ENCODE assay signal across 19 cellular contexts in genomic region chr22:25389541-25389919, GRCh38.
DNase-seq lines count a peak whose midpoint lies in the region; ATAC-seq and TF ChIP-seq lines count a peak whose summit lies in the region.
"Had no signal": no experiment of that assay in that cellular context is flagged by ENCODE, and none has a peak within 500 bp of the region (broad histone marks: within the 10 kb centered on the region; RNA-seq: fewer than 3 reads in every experiment).

No MANE protein-coding gene starts in this region.

- no peaks in the 10 kb centered on the region for H3K9me3 ChIP-seq in Loucy (ENCODE audit: insufficient read depth, low read depth, low read length)
- H3K9me3 ChIP-seq in ovary = no peaks in the 10 kb centered on the region
- H3K9me3 ChIP-seq: A549, MG63, SJSA1 had no signal

- no peaks in the 10 kb centered on the region for H3K9me2 ChIP-seq in Loucy (replicated peaks; ENCODE audit: low read depth, low read length)

- H3K27ac ChIP-seq in ovary = no peak overlapping the region
- H3K27ac ChIP-seq: A549, SJSA1 had no signal

- peaks cover 7% of the 10 kb centered on the region; the same call in 1 of the 2 replicates for H3K36me3 ChIP-seq in Loucy (ENCODE audit: insufficient read depth, low read length)
- H3K36me3 ChIP-seq in ovary = no peaks in the 10 kb centered on the region
- H3K36me3 ChIP-seq: MG63 had no signal

- H3K79me2 ChIP-seq in Loucy (ENCODE audit: insufficient read depth, low read length) = peaks cover 98% of the 10 kb centered on the region

- no peaks in the 10 kb centered on the region for H3K27me3 Mint-ChIP-seq in natural killer cell (ENCODE audit: low read depth in 2 of 2)
- no peaks in the 10 kb centered on the region for H3K27me3 Mint-ChIP-seq in natural killer cell treated with Interleukin-12 subunit alpha and Interleukin-12 subunit beta and Interleukin-15 and Interleukin-18, amount 100 ng/mL, for 72 hours

- no peak for ATAC-seq in natural killer cell
- no peak for ATAC-seq in natural killer cell treated with Interleukin-12 subunit alpha and Interleukin-12 subunit beta and Interleukin-15 and Interleukin-18, amount 100 ng/mL, for 72 hours
- ATAC-seq in GM19324 (IDR thresholded peaks at IDR 0.05; ENCODE audit: low FRiP score, unreplicated experiment) = no peak
- ATAC-seq: A549 had no signal

- H3K27me3 ChIP-seq in Loucy (ENCODE audit: insufficient read depth, low read length, poor library complexity, severe bottlenecking) (no peaks in the 10 kb centered on the region), ovary (no peaks in the 10 kb centered on the region)
- H3K27me3 ChIP-seq: MG63, SJSA1 had no signal

- 88 to 93% (median 90%) methylated on average over 11 of the region's 11 CpGs for WGBS in ovary, 3 donors

- peaks cover 3% of the 10 kb centered on the region for H3F3A ChIP-seq in Loucy (ENCODE audit: low read depth)

- intact Hi-C loops in natural killer cell (cut with micrococcal nuclease) (no loop called here), ovary (cut with DNase I) (no loop called here)

- H3K4me2 ChIP-seq in Loucy (ENCODE audit: low read depth, low read length, poor library complexity, severe bottlenecking) = peak overlapping the region; percentile 87
- H3K4me2 ChIP-seq: A549 had no signal

- TF ChIP-seq CTCF in natural killer cell (IDR thresholded peaks at IDR 0.05) = no peak
- TF ChIP-seq CTCF in Loucy (conservative IDR thresholded peaks at IDR 0.05; ENCODE audit: low read length) = no peak
- no peak for TF ChIP-seq CTCF in ovary (IDR thresholded peaks at IDR 0.05)

- peaks cover 56 to 61% of the 10 kb centered on the region in 2 donors for H3K4me1 Mint-ChIP-seq in natural killer cell
- H3K4me1 Mint-ChIP-seq in natural killer cell treated with Interleukin-12 subunit alpha and Interleukin-12 subunit beta and Interleukin-15 and Interleukin-18, amount 100 ng/mL, for 72 hours (ENCODE audit: low read depth in 2 of 2) = peaks cover 29 to 45% of the 10 kb centered on the region in 2 donors

- no peaks in the 10 kb centered on the region for H3K36me3 Mint-ChIP-seq in natural killer cell
- no peaks in the 10 kb centered on the region for H3K36me3 Mint-ChIP-seq in natural killer cell treated with Interleukin-12 subunit alpha and Interleukin-12 subunit beta and Interleukin-15 and Interleukin-18, amount 100 ng/mL, for 72 hours

- peak overlapping the region; percentile 49 for H3K9ac ChIP-seq in Loucy (ENCODE audit: low read depth, low read length, poor library complexity, severe bottlenecking)

- H3K4me3 ChIP-seq in Loucy (ENCODE audit: low read length, poor library complexity, severe bottlenecking) (peak overlapping the region; percentile 69), ovary (no peak overlapping the region)
- H3K4me3 ChIP-seq: A549, MG63, SJSA1 had no signal

- no peak for DNase-seq in natural killer cell
- DNase-seq in natural killer cell treated with Interleukin-12 subunit alpha and Interleukin-12 subunit beta and Interleukin-15 and Interleukin-18, amount 100 ng/mL, for 72 hours (ENCODE audit: low spot score) = no peak
- peak; percentile 42 for DNase-seq in islet precursor cell
- DNase-seq in activated CD4-positive, alpha-beta T cell treated with anti-CD3 and anti-CD28 coated beads for 1 hour = no peak
- DNase-seq in ovary = no peak
- DNase-seq: Calu3, DMS79 treated with DMSO at 0.1 percent for 48 hours, H7, MG63, NCI-H1105 treated with DMSO at 0.1 percent for 48 hours, NCI-H2029 treated with DMSO at 0.1 percent for 48 hours, NCI-H2227 treated with DMSO at 0.1 percent for 48 hours, NCI-H526 treated with DMSO at 0.1 percent for 48 hours, Right ventricle myocardium superior, RPMI8226 had no signal

- TF ChIP-seq EP300 in ovary (IDR thresholded peaks at IDR 0.05) = no peak

- no peaks in the 10 kb centered on the region for H3K9me3 Mint-ChIP-seq in natural killer cell
- H3K9me3 Mint-ChIP-seq in natural killer cell treated with Interleukin-12 subunit alpha and Interleukin-12 subunit beta and Interleukin-15 and Interleukin-18, amount 100 ng/mL, for 72 hours = no peaks in the 10 kb centered on the region

- H3K4me3 Mint-ChIP-seq in natural killer cell = peak overlapping the region; percentile 63
- H3K4me3 Mint-ChIP-seq in natural killer cell treated with Interleukin-12 subunit alpha and Interleukin-12 subunit beta and Interleukin-15 and Interleukin-18, amount 100 ng/mL, for 72 hours = no peak overlapping the region

- H2AFZ ChIP-seq in Loucy (ENCODE audit: low read length) = no peak overlapping the region

- H3K27ac Mint-ChIP-seq in natural killer cell = peak overlapping the region in 1 of 2 donors; percentile 35
- H3K27ac Mint-ChIP-seq in natural killer cell treated with Interleukin-12 subunit alpha and Interleukin-12 subunit beta and Interleukin-15 and Interleukin-18, amount 100 ng/mL, for 72 hours = no peak overlapping the region

- TF ChIP-seq POLR2A in ovary (IDR thresholded peaks at IDR 0.05) = no peak

- H3K4me1 ChIP-seq in Loucy (ENCODE audit: insufficient read depth, low read length, poor library complexity, severe bottlenecking) (peaks cover 86% of the 10 kb centered on the region), ovary (ENCODE audit: insufficient read depth) (no peaks in the 10 kb centered on the region)
- H3K4me1 ChIP-seq: A549, SJSA1 had no signal

- peaks cover 87% of the 10 kb centered on the region for H4K20me1 ChIP-seq in Loucy (ENCODE audit: insufficient read depth, low read length, poor library complexity, severe bottlenecking)
